Comparison of ENCODE assay signal across 19 cellular contexts in the genomic region with DNA sequence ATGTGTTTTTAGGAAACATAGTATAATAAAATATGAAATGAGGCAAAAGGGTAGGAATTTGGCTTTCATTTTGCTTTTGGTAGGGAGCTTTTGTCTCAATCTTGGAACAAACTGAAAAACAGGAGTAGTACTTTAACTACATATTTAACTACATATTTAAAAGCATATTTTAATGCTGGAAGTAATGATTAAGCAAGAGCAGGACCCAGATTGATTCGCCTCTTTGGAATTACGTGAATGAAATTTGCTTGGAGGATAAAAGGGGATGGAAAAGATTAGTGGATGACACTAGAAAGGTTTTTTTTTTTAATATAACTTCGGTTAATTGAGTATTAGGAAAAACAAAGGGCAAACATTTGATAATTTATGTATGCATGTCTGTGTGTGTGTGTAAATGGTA. TPM values are rescaled to one million over a fixed set of nuclear protein-coding genes. Genes with fewer than 3 reads are reported as not detected.
DNase-seq lines count a peak whose midpoint lies in the region; ATAC-seq and TF ChIP-seq lines count a peak whose summit lies in the region.
"Had no signal": no experiment of that assay in that cellular context is flagged by ENCODE, and none has a peak within 500 bp of the region (broad histone marks: within the 10 kb centered on the region; RNA-seq: fewer than 3 reads in every experiment).

No MANE protein-coding gene starts in this region.

- DNase-seq in EH (ENCODE audit: low read depth) (peak; percentile 72), IMR-90 (peak; percentile 68), fibroblast of lung (ENCODE audit: low read depth in 2 of 2) (peak; percentile 45 to 59), smooth muscle cell (lab: John Stamatoyannopoulos, UW; ENCODE audit: unreplicated experiment) (no peak), Kasumi-1 (lab: John Stamatoyannopoulos, UW) (no peak)
- DNase-seq: NCI-H1048, NCI-H146, NCI-H2081 treated with DMSO at 0.1 percent for 48 hours, NCI-H226, NCI-H526, OCI-M1 had no signal

- H2AFZ ChIP-seq in IMR-90 (replicated peaks; ENCODE audit: low read length, poor library complexity) (no peak overlapping the region), fibroblast of lung (ENCODE audit: low read length) (no peak overlapping the region), smooth muscle cell (ENCODE audit: low read depth) (peak overlapping the region; percentile 6)

- no peak overlapping the region for H2AK9ac ChIP-seq in IMR-90 (replicated peaks; ENCODE audit: low read depth, low read length, poor library complexity)

- H3K18ac ChIP-seq in IMR-90 (ENCODE audit: low read depth, low read length), result peak overlapping the region; percentile 63

- no peak overlapping the region for H3K4me3 ChIP-seq in IMR-90 (ENCODE audit: insufficient read depth, low read depth, low read length)
- H3K4me3 ChIP-seq in fibroblast of lung (replicated peaks in 1 of 4; ENCODE audit: control extremely low read depth in 1 of 4, insufficient read depth in 1 of 4, low read depth in 3 of 4, low read length in 4 of 4), result no peak overlapping the region
- H3K4me3 ChIP-seq in smooth muscle cell, result no peak overlapping the region
- H3K4me3 ChIP-seq: BLaER1 treated with 17β-estradiol and CSF1 and Interleukin-3, amounts not matched to agents 10 nM and 100 nM; GM12878; K562 had no signal

- H4K5ac ChIP-seq in IMR-90 (ENCODE audit: low read depth, low read length), result peak overlapping the region; percentile 66

- H4K8ac ChIP-seq in IMR-90 (ENCODE audit: low read depth in 2 of 2, low read length in 2 of 2), result peak overlapping the region; percentile 29 to 37; a peak in 2 of 4 replicates

- no peak for TF ChIP-seq RAD21 in IMR-90 (IDR thresholded peaks at IDR 0.05; ENCODE audit: low read length)

- H3K4me2 ChIP-seq in IMR-90 (ENCODE audit: low read depth, low read length) (no peak overlapping the region), fibroblast of lung (ENCODE audit: extremely low read depth, insufficient read depth, low read length) (no peak overlapping the region), smooth muscle cell (peak overlapping the region; percentile 1)
- H3K4me2 ChIP-seq: BLaER1 treated with 17β-estradiol and CSF1 and Interleukin-3, amounts not matched to agents 10 nM and 100 nM had no signal

- POLR2A ChIA-PET in IMR-90 (lab: Charles Lee; ENCODE audit: unreplicated experiment), result no interaction called here

- TF ChIP-seq CTCF in IMR-90 (conservative IDR thresholded peaks at IDR 0.05; ENCODE audit: low read depth, low read length) (no peak), fibroblast of lung (conservative IDR thresholded peaks at IDR 0.05 in 1 of 2, IDR thresholded peaks at IDR 0.05 in 1 of 2; ENCODE audit: low read depth in 1 of 2, low read length in 2 of 2) (no peak), smooth muscle cell (IDR thresholded peaks at IDR 0.05; ENCODE audit: borderline replicate concordance, insufficient read depth, poor library complexity, severe bottlenecking) (no peak)

- peak overlapping the region; percentile 37 for H2BK5ac ChIP-seq in IMR-90 (ENCODE audit: low read depth, low read length, poor library complexity, severe bottlenecking)

- H4K91ac ChIP-seq in IMR-90 (ENCODE audit: insufficient read depth, low read depth, low read length), result peak overlapping the region; percentile 6; the same call in 1 of the 2 replicates

- peak overlapping the region; percentile 82; the same call in 1 of the 2 replicates for H2BK20ac ChIP-seq in IMR-90 (ENCODE audit: low read depth, low read length)

- H3K4ac ChIP-seq in IMR-90 (ENCODE audit: low read depth, low read length), result peak overlapping the region; percentile 57; the same call in 1 of the 2 replicates

- dilution Hi-C loops in IMR-90 (cut with HindIII; ENCODE audit: low sequenced_read_pairs, unreplicated experiment), result no loop called here

- H3K9me3 ChIP-seq in IMR-90 (ENCODE audit: control insufficient read depth, insufficient read depth, low read length) (no peaks in the 10 kb centered on the region), fibroblast of lung (ENCODE audit: control insufficient read depth, insufficient read depth, low read depth, low read length) (no peaks in the 10 kb centered on the region), smooth muscle cell (replicated peaks; ENCODE audit: low read depth) (no peaks in the 10 kb centered on the region)
- H3K9me3 ChIP-seq: BLaER1 treated with 17β-estradiol and CSF1 and Interleukin-3, amounts not matched to agents 10 nM and 100 nM had no signal

- H3K4me1 ChIP-seq in IMR-90 (ENCODE audit: control insufficient read depth, insufficient read depth, low read length) (peaks cover 11% of the 10 kb centered on the region), fibroblast of lung (ENCODE audit: control insufficient read depth, extremely low read depth, insufficient read depth, low read length) (peaks cover 23% of the 10 kb centered on the region), smooth muscle cell (ENCODE audit: low read depth) (peaks cover 13% of the 10 kb centered on the region)

- H3K79me1 ChIP-seq in IMR-90 (ENCODE audit: low read depth in 1 of 2, low read length in 2 of 2), result 0 out of 4 replicates have a peak, but pooled peaks cover 0 to 4% of the 10 kb centered on the region in 2 experiments

- in situ Hi-C loops in IMR-90 (cut with MboI; ENCODE audit: low sequenced_read_pairs), result no loop called here

- 80% methylated on average over 1 of the region's 3 CpGs; no CpG with 5 or more reads in 1 of the 2 experiments for WGBS in IMR-90 (ENCODE audit: extremely low coverage in 2 of 2, insufficient read length in 1 of 2), 2 experiments
- 52% methylated on average over 3 of the region's 3 CpGs for WGBS in smooth muscle cell (ENCODE audit: low lambda C conversion rate)

- H3K36me3 ChIP-seq in IMR-90 (ENCODE audit: control insufficient read depth, insufficient read depth, low read length), result no peaks in the 10 kb centered on the region
- H3K36me3 ChIP-seq in fibroblast of lung (ENCODE audit: control insufficient read depth, insufficient read depth, low read length), result no peaks in the 10 kb centered on the region
- no peaks in the 10 kb centered on the region for H3K36me3 ChIP-seq in smooth muscle cell (ENCODE audit: low read depth)
- H3K36me3 ChIP-seq: BLaER1 treated with 17β-estradiol and CSF1 and Interleukin-3, amounts not matched to agents 10 nM and 100 nM had no signal

- intact Hi-C loops in IMR-90 (cut with micrococcal nuclease), result loop anchor here (2.0 to 5.0 kb wide), 2 partner anchors 50 to 207 kb away; a partner anchor contains a TSS

- H4K20me1 ChIP-seq in IMR-90 (ENCODE audit: insufficient read depth, low read length), result no peaks in the 10 kb centered on the region
- no peaks in the 10 kb centered on the region for H4K20me1 ChIP-seq in fibroblast of lung (ENCODE audit: control insufficient read depth, extremely low read depth, insufficient read depth, low read length)
- H4K20me1 ChIP-seq in smooth muscle cell (ENCODE audit: low read depth), result no peaks in the 10 kb centered on the region
- H4K20me1 ChIP-seq: BLaER1 treated with 17β-estradiol and CSF1 and Interleukin-3, amounts not matched to agents 10 nM and 100 nM had no signal

- H3K56ac ChIP-seq in IMR-90 (ENCODE audit: extremely low read depth, insufficient read depth, low read length), result no peak overlapping the region

- peaks cover 13% of the 10 kb centered on the region for H3F3A ChIP-seq in smooth muscle cell (ENCODE audit: low read depth)

- H3K79me2 ChIP-seq in fibroblast of lung (ENCODE audit: control insufficient read depth, insufficient read depth, low read length), result no peaks in the 10 kb centered on the region
- H3K79me2 ChIP-seq in smooth muscle cell (ENCODE audit: low read depth), result no peaks in the 10 kb centered on the region

- H2AK5ac ChIP-seq in IMR-90 (ENCODE audit: low read depth, low read length), result 0 out of 2 replicates have a peak overlapping the region, but pooled peaks have one; percentile 11

- H3K27me3 ChIP-seq in IMR-90 (ENCODE audit: control insufficient read depth, insufficient read depth, low read length) (no peaks in the 10 kb centered on the region), fibroblast of lung (ENCODE audit: control insufficient read depth, insufficient read depth, low read length) (no peaks in the 10 kb centered on the region), smooth muscle cell (ENCODE audit: low read depth) (no peaks in the 10 kb centered on the region)
- H3K27me3 ChIP-seq: BLaER1 treated with 17β-estradiol and CSF1 and Interleukin-3, amounts not matched to agents 10 nM and 100 nM had no signal

- CTCF ChIA-PET in IMR-90 (lab: Yijun Ruan, JAX), result interaction anchor here (0.6 kb wide), 1 partner anchor 1969 kb away, joined by 3 read pairs; no protein-coding TSS in a partner anchor

- BruUV-seq in IMR-90 (replicated peaks; lab: Mats Ljungman, UMichigan), result no TSS peak

- peak overlapping the region; percentile 17; the same call in 1 of the 2 replicates for H3K14ac ChIP-seq in IMR-90 (replicated peaks; ENCODE audit: low read depth, low read length)

- peak overlapping the region; percentile 10; the same call in 1 of the 2 replicates for H3K23ac ChIP-seq in IMR-90 (ENCODE audit: low read depth, low read length)

- H3K27ac ChIP-seq in IMR-90 (ENCODE audit: insufficient read depth, low read length), result peak overlapping the region; percentile 65; the same call in 1 of the 2 replicates
- no peak overlapping the region for H3K27ac ChIP-seq in fibroblast of lung (ENCODE audit: insufficient read depth, low read length)
- peak overlapping the region; percentile 90 for H3K27ac ChIP-seq in smooth muscle cell (ENCODE audit: low read depth)
- H3K27ac ChIP-seq: BLaER1 treated with 17β-estradiol and CSF1 and Interleukin-3, amounts not matched to agents 10 nM and 100 nM; HL-60; RWPE1 had no signal

- peaks cover 4% of the 10 kb centered on the region for H3K9me1 ChIP-seq in IMR-90 (ENCODE audit: insufficient read depth, low read length)

- H2BK15ac ChIP-seq in IMR-90 (ENCODE audit: low read depth, low read length), result peak overlapping the region; percentile 42; the same call in 1 of the 3 replicates

- TF ChIP-seq POLR2A in IMR-90 (IDR thresholded peaks at IDR 0.05; ENCODE audit: low read depth, low read length) (no peak), GM18505 (IDR thresholded peaks at IDR 0.05; ENCODE audit: borderline replicate concordance, extremely low read depth, insufficient read depth, insufficient read length) (no peak)

- no peak for ATAC-seq in IMR-90 (ENCODE audit: low read depth)
- no peak for ATAC-seq in GM21360 (IDR thresholded peaks at IDR 0.05; ENCODE audit: unreplicated experiment)
- ATAC-seq in GM18505 (IDR thresholded peaks at IDR 0.05; ENCODE audit: unreplicated experiment), result no peak
- ATAC-seq: GM12878, K562 had no signal

- peak overlapping the region; percentile 64; the same call in 1 of the 2 replicates for H2BK120ac ChIP-seq in IMR-90 (ENCODE audit: low read depth, low read length)

- H3K9ac ChIP-seq in IMR-90 (ENCODE audit: low read depth, low read length), result no peak overlapping the region
- H3K9ac ChIP-seq in fibroblast of lung (ENCODE audit: insufficient read depth, low read length), result no peak overlapping the region
- peak overlapping the region; percentile 2 for H3K9ac ChIP-seq in smooth muscle cell (ENCODE audit: low read depth)
- H3K9ac ChIP-seq: BLaER1 treated with 17β-estradiol and CSF1 and Interleukin-3, amounts not matched to agents 10 nM and 100 nM had no signal

RNA-seq across cellular contexts. Expression of a gene that starts 11.2 kb away (rescaled TPM):
- total RNA-seq in IMR-90 (2012; rRNA removed) (not detected in 2 replicates), fibroblast of lung (not detected in 2 replicates), smooth muscle cell (not detected in 2 replicates)
- polyA plus RNA-seq in IMR-90 (2012; rRNA removed) (not detected in 2 replicates), fibroblast of lung (not detected in 2 replicates), smooth muscle cell (not detected in 2 replicates)
- not detected in 2 replicates for polyA plus RNA-seq in IMR-90 (2012; cell fraction: cytosol; rRNA removed)
- polyA plus RNA-seq in IMR-90 (2012; cell fraction: nucleus; rRNA removed; ENCODE audit: low replicate concordance), result not detected in 2 replicates
- not detected in 2 replicates for polyA plus RNA-seq in fibroblast of lung (2012)
- polyA minus RNA-seq in fibroblast of lung (ENCODE audit: low replicate concordance), result not detected in 2 replicates
- total RNA-seq: GM12878, K562, SK-MEL-5 had no signal
- polyA plus RNA-seq: GM12878, K562 had no signal

RNA-seq across cellular contexts. Expression of a gene that starts 21.7 kb away (rescaled TPM):
- 9.2 and 9.7 TPM in 2 replicates for total RNA-seq in IMR-90 (2012; rRNA removed)
- 2.6 and 3.3 TPM in 2 replicates for polyA plus RNA-seq in IMR-90 (2012; rRNA removed)
- polyA plus RNA-seq in IMR-90 (2012; cell fraction: cytosol; rRNA removed), result 1.3 and 1.5 TPM in 2 replicates
- 2.7 and 23.1 TPM in 2 replicates for polyA plus RNA-seq in IMR-90 (2012; cell fraction: nucleus; rRNA removed; ENCODE audit: low replicate concordance)
- 8.2 and 18.8 TPM in 2 replicates for total RNA-seq in fibroblast of lung
- polyA plus RNA-seq in fibroblast of lung, result 3.3 and 10.8 TPM in 2 replicates
- 2.6 and 7.9 TPM in 2 replicates for polyA plus RNA-seq in fibroblast of lung (2012)
- polyA minus RNA-seq in fibroblast of lung (ENCODE audit: low replicate concordance), result 3.8 and 6.7 TPM in 2 replicates
- total RNA-seq in smooth muscle cell, result 33.8 and 36.1 TPM in 2 replicates
- polyA plus RNA-seq in smooth muscle cell, result 15.2 and 15.6 TPM in 2 replicates

Comparison
In these comparisons a context has a peak if more than half of its experiments do, and no peak if none do; other contexts are left out.
1. DNase-seq: peak in EH (single experiment), IMR-90 (single experiment) and fibroblast of lung (2 of 2); none in smooth muscle cell (single experiment) and Kasumi-1 (0 of 2).